14 cellular contexts compared by ENCODE assay signal in genomic region chr10:96584474-96584873, GRCh38. TPM values are rescaled to one million over a fixed set of nuclear protein-coding genes. Genes with fewer than 3 reads are reported as not detected.
A peak's percentile ranks its signal among the peaks of the same experiment; 100 is the strongest.
DNase-seq lines count a peak whose midpoint lies in the region; ATAC-seq, FAIRE-seq and TF ChIP-seq lines count a peak whose summit lies in the region.
"Had no signal": no experiment of that assay in that cellular context is flagged by ENCODE, and none has a peak within 500 bp of the region (broad histone marks: within the 10 kb centered on the region; RNA-seq: fewer than 3 reads in every experiment).

No MANE protein-coding gene starts in this region.

- no peak overlapping the region for H2AFZ ChIP-seq in DND-41 (ENCODE audit: low read depth, low read length)

- H3K9me3 ChIP-seq in A549 = no peaks in the 10 kb centered on the region
- H3K9me3 ChIP-seq in DND-41 (ENCODE audit: insufficient read depth, low read length, severe bottlenecking) = no peaks in the 10 kb centered on the region

- WGBS in A549 (ENCODE audit: missing lambda C conversion rate) = 94% methylated on average over 9 of the region's 9 CpGs

- TF ChIP-seq RAD21 in A549 (conservative IDR thresholded peaks at IDR 0.05 in 1 of 2, IDR thresholded peaks at IDR 0.05 in 1 of 2) = no peak

- H3K36me3 ChIP-seq in DND-41 (ENCODE audit: insufficient read depth, low read length) = peaks cover 7% of the 10 kb centered on the region; the same call in 1 of the 2 replicates

- H3K4me2 ChIP-seq in A549 (peak overlapping the region; percentile 99), DND-41 (ENCODE audit: insufficient read depth, low read length) (peak overlapping the region; percentile 92; the same call in 1 of the 2 replicates)

- ATAC-seq in A549 (no peak), DND-41 (ENCODE audit: insufficient read depth, low read depth) (no peak), GM18873 (IDR thresholded peaks at IDR 0.05; ENCODE audit: low FRiP score, unreplicated experiment) (no peak), HG03520 (IDR thresholded peaks at IDR 0.05; ENCODE audit: unreplicated experiment) (no peak)
- ATAC-seq in activated naive CD8-positive, alpha-beta T cell treated with anti-CD3 and anti-CD28 coated beads, Interleukin-2, amount 50 U/mL, for 24 hours = no peak
- ATAC-seq: Panc1 had no signal

- TF ChIP-seq CTCF in A549 (IDR thresholded peaks at IDR 0.05) (no peak), DND-41 (IDR thresholded peaks at IDR 0.05; ENCODE audit: borderline replicate concordance, extremely low read depth, low read length, poor library complexity, severe bottlenecking) (no peak), mesothelial cell of epicardium (IDR thresholded peaks at IDR 0.05; ENCODE audit: unreplicated experiment) (no peak)

- peak overlapping the region; percentile 35 for H3K4me3 Mint-ChIP-seq in activated naive CD8-positive, alpha-beta T cell treated with anti-CD3 and anti-CD28 coated beads, Interleukin-2, amount 50 U/mL, for 24 hours
- no peak overlapping the region for H3K4me3 Mint-ChIP-seq in mesothelial cell of epicardium

- CTCF ChIA-PET in A549 (lab: Yijun Ruan, JAX) = interaction anchor here (1.2 kb wide), 1 partner anchor 159 kb away, joined by 3 read pairs; no protein-coding TSS in a partner anchor

- H3K27ac Mint-ChIP-seq in activated naive CD8-positive, alpha-beta T cell treated with anti-CD3 and anti-CD28 coated beads, Interleukin-2, amount 50 U/mL, for 24 hours = no peak overlapping the region
- peak overlapping the region; percentile 30 for H3K27ac Mint-ChIP-seq in mesothelial cell of epicardium

- H3K27ac ChIP-seq in A549 = no peak overlapping the region
- no peak overlapping the region for H3K27ac ChIP-seq in DND-41 (ENCODE audit: low read length)

- no peak overlapping the region for H3K4me3 ChIP-seq in A549
- peak overlapping the region in 1 of 2 experiments; percentile 17; a peak in 1 of 4 replicates for H3K4me3 ChIP-seq in DND-41 (ENCODE audit: low read depth in 1 of 2, low read length in 2 of 2)

- POLR2A ChIA-PET in A549 (lab: Yijun Ruan, JAX) = no interaction called here

- peaks cover 76% of the 10 kb centered on the region for H3K79me2 ChIP-seq in DND-41 (ENCODE audit: insufficient read depth, low read length)

- no peaks in the 10 kb centered on the region for H3K27me3 Mint-ChIP-seq in activated naive CD8-positive, alpha-beta T cell treated with anti-CD3 and anti-CD28 coated beads, Interleukin-2, amount 50 U/mL, for 24 hours
- no peaks in the 10 kb centered on the region for H3K27me3 Mint-ChIP-seq in mesothelial cell of epicardium (ENCODE audit: low read depth)

- H3K9ac ChIP-seq in DND-41 (ENCODE audit: low read depth, low read length) = no peak overlapping the region

- H3K4me1 ChIP-seq in A549 (peaks cover 32% of the 10 kb centered on the region), DND-41 (ENCODE audit: insufficient read depth, low read length) (peaks cover 58% of the 10 kb centered on the region)

- H3K36me3 Mint-ChIP-seq in activated naive CD8-positive, alpha-beta T cell treated with anti-CD3 and anti-CD28 coated beads, Interleukin-2, amount 50 U/mL, for 24 hours (ENCODE audit: low read depth) = peaks cover 12% of the 10 kb centered on the region
- H3K36me3 Mint-ChIP-seq in mesothelial cell of epicardium = peaks cover 2% of the 10 kb centered on the region

- H3K27me3 ChIP-seq in DND-41 (ENCODE audit: insufficient read depth, low read length, poor library complexity) = peaks cover 8% of the 10 kb centered on the region

- peaks cover 55% of the 10 kb centered on the region for H3K4me1 Mint-ChIP-seq in activated naive CD8-positive, alpha-beta T cell treated with anti-CD3 and anti-CD28 coated beads, Interleukin-2, amount 50 U/mL, for 24 hours
- H3K4me1 Mint-ChIP-seq in mesothelial cell of epicardium = peaks cover 43% of the 10 kb centered on the region

- TF ChIP-seq POLR2A in A549 (IDR thresholded peaks at IDR 0.05; ENCODE audit: low read length) = no peak

- peaks cover 60% of the 10 kb centered on the region for H4K20me1 ChIP-seq in DND-41 (ENCODE audit: insufficient read depth, low read length)

- no peak for DNase-seq in A549 (ENCODE audit: low read depth in 1 of 2, low spot score in 1 of 2)
- no peak for DNase-seq in DND-41
- DNase-seq in activated naive CD8-positive, alpha-beta T cell treated with anti-CD3 and anti-CD28 coated beads, Interleukin-2, amount 50 U/mL, for 24 hours = no peak
- no peak for DNase-seq in mesothelial cell of epicardium (ENCODE audit: low spot score in 2 of 2, unreplicated experiment in 2 of 2)
- DNase-seq in T-helper 9 cell = no peak
- DNase-seq in NCI-H1092 (lab: John Stamatoyannopoulos, UW) = no peak
- DNase-seq: activated CD4-positive, alpha-beta T cell treated with anti-CD3 and anti-CD28 coated beads, Interleukin-2, amount 50 U/mL, for 1 hour; activated naive CD4-positive, alpha-beta T cell treated with Interleukin-2 at 50 U/mL for 16 hours; NCI-H1436; NCI-H446 treated with DMSO at 0.1 percent for 48 hours; T-helper 1 cell had no signal

- TF ChIP-seq EP300 in A549 (IDR thresholded peaks at IDR 0.05) = no peak

- no peak for FAIRE-seq in A549 (lab: Jason Lieb, UNC)

- H3K9me3 Mint-ChIP-seq in activated naive CD8-positive, alpha-beta T cell treated with anti-CD3 and anti-CD28 coated beads, Interleukin-2, amount 50 U/mL, for 24 hours = no peaks in the 10 kb centered on the region
- peaks cover 3% of the 10 kb centered on the region for H3K9me3 Mint-ChIP-seq in mesothelial cell of epicardium

TF ChIP-seq in A549, 52 proteins besides CTCF, POLR2A, EP300 and RAD21:
- TF ChIP-seq ZFP36 (IDR thresholded peaks at IDR 0.05; ENCODE audit: borderline replicate concordance, partially characterized antibody) = no peak
- TF ChIP-seq EHMT2 (IDR thresholded peaks at IDR 0.05; ENCODE audit: low read depth) = no peak
- TF ChIP-seq TP53 (CRISPR knock-in tag; IDR thresholded peaks at IDR 0.05) = no peak
- no peak for TF ChIP-seq MAZ (IDR thresholded peaks at IDR 0.05; ENCODE audit: borderline replicate concordance, low read depth, low read length)
- no peak for TF ChIP-seq RNF2 (IDR thresholded peaks at IDR 0.05; ENCODE audit: borderline replicate concordance, low read depth)
- TF ChIP-seq RCOR1 (IDR thresholded peaks at IDR 0.05; ENCODE audit: low read depth, low read length) = no peak
- TF ChIP-seq HOXB13 (CRISPR knock-in tag; IDR thresholded peaks at IDR 0.05; ENCODE audit: low read depth) = no peak
- no peak for TF ChIP-seq ATOH8 (CRISPR knock-in tag; IDR thresholded peaks at IDR 0.05; ENCODE audit: low read depth)
- TF ChIP-seq SREBF2 (IDR thresholded peaks at IDR 0.05) = no peak
- TF ChIP-seq CHD4 (IDR thresholded peaks at IDR 0.05; ENCODE audit: borderline replicate concordance) = no peak
- no peak for TF ChIP-seq HOXA7 (CRISPR knock-in tag; IDR thresholded peaks at IDR 0.05)
- no peak for TF ChIP-seq CHD2 (IDR thresholded peaks at IDR 0.05; ENCODE audit: low read length, partially characterized antibody)

RNA-seq across cellular contexts. Expression of gene TM9SF3, which starts 2.3 kb away (rescaled TPM):
- 78.2 and 138 TPM in 2 replicates for polyA plus RNA-seq in A549 (2011; rRNA removed)
- polyA plus RNA-seq in A549 (2012; cell fraction: cytosol; rRNA removed) = 16.9 and 21.6 TPM in 2 replicates
- polyA plus RNA-seq in A549 (2012; cell fraction: nucleus; rRNA removed) = 16.7 and 37.0 TPM in 2 replicates
- polyA plus RNA-seq in A549 (2017; fragmentation: RNase III; extraction: RNeasy Plus Mini Kit Qiagen cat#74134 plus additional on column Dnase treatment) = 88.9 to 92.9 TPM (median 92.3 TPM) in 3 replicates
- 61.0 and 73.1 TPM in 2 replicates for polyA minus RNA-seq in A549 (2011; rRNA and poly(A)+ RNA removed)
- total RNA-seq in mesothelial cell of epicardium = 144 to 147 TPM (median 144 TPM) in 3 replicates
